Comparison of ENCODE assay signal across 13 cellular contexts in genomic region chr6:709471-710056, GRCh38. TPM values are rescaled to one million over a fixed set of nuclear protein-coding genes. Genes with fewer than 3 reads are reported as not detected.
DNase-seq lines count a peak whose midpoint lies in the region; ATAC-seq lines count a peak whose summit lies in the region.
"Had no signal": no experiment of that assay in that cellular context is flagged by ENCODE, and none has a peak within 500 bp of the region (broad histone marks: within the 10 kb centered on the region; RNA-seq: fewer than 3 reads in every experiment).

No MANE protein-coding gene starts in this region.

- H3K36me3 Mint-ChIP-seq in stimulated activated naive CD8-positive, alpha-beta T cell treated with anti-CD3 and anti-CD28 coated beads, Interleukin-15, Interleukin-2, amounts not matched to agents 100 ng/mL and 50 ng/mL, for 24 hours (ENCODE audit: low read depth) = no peaks in the 10 kb centered on the region
- H3K36me3 Mint-ChIP-seq in activated T-helper 1 cell treated with anti-CD3 and anti-CD28 coated beads, Interleukin-12 subunit alpha, Interleukin-12 subunit beta, Interleukin-2, Interleukin-4 antibody, amounts not matched to agents 30 ng/mL and 10 ng/mL and 1 ng/mL, durations not matched to agents 14 hours and 24 hours and 36 hours (ENCODE audit: low read depth) = peaks cover 2% of the 10 kb centered on the region
- no peaks in the 10 kb centered on the region for H3K36me3 Mint-ChIP-seq in memory B cell

- no peak for DNase-seq in stimulated activated naive CD8-positive, alpha-beta T cell treated with anti-CD3 and anti-CD28 coated beads, Interleukin-15, Interleukin-2, amounts not matched to agents 100 U/mL and 50 U/mL, for 24 hours
- DNase-seq in activated T-helper 1 cell treated with anti-CD3 and anti-CD28 coated beads, Interleukin-12 subunit alpha, Interleukin-12 subunit beta, Interleukin-2, Interleukin-4 antibody, amounts not matched to agents 30 ng/mL and 10 ng/mL and 1 ng/mL, durations not matched to agents 14 hours and 24 hours and 36 hours (ENCODE audit: low spot score) = no peak
- DNase-seq in memory B cell (ENCODE audit: low spot score in 2 of 2) (no peak), SHP77 treated with DMSO at 0.1 percent for 48 hours (lab: John Stamatoyannopoulos, UW) (no peak)
- DNase-seq: activated naive CD4-positive, alpha-beta T cell; midbrain; NCI-H1417 treated with DMSO at 0.1 percent for 48 hours; stimulated activated CD4-positive, alpha-beta T cell treated with anti-CD3 and anti-CD28 coated beads, Interleukin-15, amount 100 ng/mL, for 24 hours; thyroid gland had no signal

- peak overlapping the region; percentile 91 for H3K4me3 Mint-ChIP-seq in stimulated activated naive CD8-positive, alpha-beta T cell treated with anti-CD3 and anti-CD28 coated beads, Interleukin-15, Interleukin-2, amounts not matched to agents 100 ng/mL and 50 ng/mL, for 24 hours
- peak overlapping the region; percentile 95 for H3K4me3 Mint-ChIP-seq in activated T-helper 1 cell treated with anti-CD3 and anti-CD28 coated beads, Interleukin-12 subunit alpha, Interleukin-12 subunit beta, Interleukin-2, Interleukin-4 antibody, amounts not matched to agents 30 ng/mL and 10 ng/mL and 1 ng/mL, durations not matched to agents 14 hours and 24 hours and 36 hours
- peak overlapping the region; percentile 57 for H3K4me3 Mint-ChIP-seq in memory B cell

- no peaks in the 10 kb centered on the region for H3K9me3 Mint-ChIP-seq in stimulated activated naive CD8-positive, alpha-beta T cell treated with anti-CD3 and anti-CD28 coated beads, Interleukin-15, Interleukin-2, amounts not matched to agents 100 ng/mL and 50 ng/mL, for 24 hours
- H3K9me3 Mint-ChIP-seq in activated T-helper 1 cell treated with anti-CD3 and anti-CD28 coated beads, Interleukin-12 subunit alpha, Interleukin-12 subunit beta, Interleukin-2, Interleukin-4 antibody, amounts not matched to agents 30 ng/mL and 10 ng/mL and 1 ng/mL, durations not matched to agents 14 hours and 24 hours and 36 hours = no peaks in the 10 kb centered on the region
- no peaks in the 10 kb centered on the region for H3K9me3 Mint-ChIP-seq in memory B cell

- ATAC-seq in stimulated activated naive CD8-positive, alpha-beta T cell treated with anti-CD3 and anti-CD28 coated beads, Interleukin-15, Interleukin-2, amounts not matched to agents 100 U/mL and 50 U/mL, for 24 hours = no peak
- ATAC-seq in memory B cell (ENCODE audit: low read depth) = no peak
- ATAC-seq in HG03354 (IDR thresholded peaks at IDR 0.05; ENCODE audit: poor library complexity, severe bottlenecking, unreplicated experiment) = no peak
- no peak for ATAC-seq in GM18868 (IDR thresholded peaks at IDR 0.05; ENCODE audit: unreplicated experiment)
- ATAC-seq in HG03439 (IDR thresholded peaks at IDR 0.05; ENCODE audit: unreplicated experiment) = no peak

- H3K27ac Mint-ChIP-seq in stimulated activated naive CD8-positive, alpha-beta T cell treated with anti-CD3 and anti-CD28 coated beads, Interleukin-15, Interleukin-2, amounts not matched to agents 100 ng/mL and 50 ng/mL, for 24 hours = no peak overlapping the region
- H3K27ac Mint-ChIP-seq in activated T-helper 1 cell treated with anti-CD3 and anti-CD28 coated beads, Interleukin-12 subunit alpha, Interleukin-12 subunit beta, Interleukin-2, Interleukin-4 antibody, amounts not matched to agents 30 ng/mL and 10 ng/mL and 1 ng/mL, durations not matched to agents 14 hours and 24 hours and 36 hours = peak overlapping the region; percentile 99
- no peak overlapping the region for H3K27ac Mint-ChIP-seq in memory B cell

- intact Hi-C loops in activated T-helper 1 cell treated with anti-CD3 and anti-CD28 coated beads, Interleukin-12 subunit alpha, Interleukin-12 subunit beta, Interleukin-2, Interleukin-4 antibody, amounts not matched to agents 30 ng/mL and 10 ng/mL and 1 ng/mL, durations not matched to agents 14 hours and 24 hours and 36 hours (cut with micrococcal nuclease) = loop anchor here (2.0 to 10.0 kb wide), 4 partner anchors 202 to 673 kb away; partner anchors contain the start of gene DUSP22

- peaks cover 27% of the 10 kb centered on the region for H3K4me1 Mint-ChIP-seq in stimulated activated naive CD8-positive, alpha-beta T cell treated with anti-CD3 and anti-CD28 coated beads, Interleukin-15, Interleukin-2, amounts not matched to agents 100 ng/mL and 50 ng/mL, for 24 hours (ENCODE audit: low read depth)
- H3K4me1 Mint-ChIP-seq in activated T-helper 1 cell treated with anti-CD3 and anti-CD28 coated beads, Interleukin-12 subunit alpha, Interleukin-12 subunit beta, Interleukin-2, Interleukin-4 antibody, amounts not matched to agents 30 ng/mL and 10 ng/mL and 1 ng/mL, durations not matched to agents 14 hours and 24 hours and 36 hours (ENCODE audit: low read depth) = peaks cover 43% of the 10 kb centered on the region
- H3K4me1 Mint-ChIP-seq in memory B cell = peaks cover 15% of the 10 kb centered on the region

- H3K27me3 Mint-ChIP-seq in stimulated activated naive CD8-positive, alpha-beta T cell treated with anti-CD3 and anti-CD28 coated beads, Interleukin-15, Interleukin-2, amounts not matched to agents 100 ng/mL and 50 ng/mL, for 24 hours = peaks cover 4% of the 10 kb centered on the region
- H3K27me3 Mint-ChIP-seq in activated T-helper 1 cell treated with anti-CD3 and anti-CD28 coated beads, Interleukin-12 subunit alpha, Interleukin-12 subunit beta, Interleukin-2, Interleukin-4 antibody, amounts not matched to agents 30 ng/mL and 10 ng/mL and 1 ng/mL, durations not matched to agents 14 hours and 24 hours and 36 hours (ENCODE audit: insufficient read depth) = no peaks in the 10 kb centered on the region
- peaks cover 4% of the 10 kb centered on the region for H3K27me3 Mint-ChIP-seq in memory B cell

RNA-seq across cellular contexts. Expression of gene EXOC2, which starts 16.6 kb away (rescaled TPM):
- total RNA-seq in activated T-helper 1 cell treated with anti-CD3 and anti-CD28 coated beads, Interleukin-12 subunit alpha, Interleukin-12 subunit beta, Interleukin-2, Interleukin-4 antibody, amounts not matched to agents 30 ng/mL and 10 ng/mL and 1 ng/mL, durations not matched to agents 14 hours and 24 hours and 36 hours = 44.5 and 47.1 TPM in 2 replicates

RNA-seq across cellular contexts. Expression of gene HUS1B, which starts 52.7 kb away (rescaled TPM):
- total RNA-seq in activated T-helper 1 cell treated with anti-CD3 and anti-CD28 coated beads, Interleukin-12 subunit alpha, Interleukin-12 subunit beta, Interleukin-2, Interleukin-4 antibody, amounts not matched to agents 30 ng/mL and 10 ng/mL and 1 ng/mL, durations not matched to agents 14 hours and 24 hours and 36 hours = 2.7 and 2.8 TPM in 2 replicates
